In genomic region chr2:104664672-104665071, GRCh38 we compare ENCODE assay signal across 8 cellular contexts.
"Had no signal": no experiment of that assay in that cellular context is flagged by ENCODE, and none has a peak within 500 bp of the region (broad histone marks: within the 10 kb centered on the region; RNA-seq: fewer than 3 reads in every experiment).

No MANE protein-coding gene starts in this region.

- H3K9ac ChIP-seq: GM23248 had no signal

- H2AFZ ChIP-seq: GM23248 had no signal

- H3K36me3 ChIP-seq: HAP-1 had no signal

- DNase-seq: GM23248, GOT3, H7, HFFc6, IMR-90 had no signal

- H3K27ac ChIP-seq: GM23248 had no signal

- ATAC-seq: HCT116 had no signal

- H3K4me1 ChIP-seq: HAP-1 had no signal

- H3K4me3 Mint-ChIP-seq: HFFc6 had no signal

- H3K9me3 Mint-ChIP-seq: HFFc6 had no signal

- FAIRE-seq: HTR-8/SVneo had no signal

- H3K4me3 ChIP-seq: GM23248, HAP-1 had no signal

- H3K27ac Mint-ChIP-seq: HFFc6 had no signal

- H3K9me3 ChIP-seq: HAP-1 had no signal
